Comparison of ENCODE assay signal across 22 cellular contexts in genomic region chr1:10829067-10829818, GRCh38.
"Had no signal": no experiment of that assay in that cellular context is flagged by ENCODE, and none has a peak within 500 bp of the region (broad histone marks: within the 10 kb centered on the region; RNA-seq: fewer than 3 reads in every experiment).

No MANE protein-coding gene starts in this region.

- H2AFZ ChIP-seq: PC-9 had no signal

- H3K9me3 ChIP-seq: breast epithelium, MG63 had no signal

- H3K27ac ChIP-seq: breast epithelium, PC-9 had no signal

- H3K27me3 ChIP-seq: MG63 had no signal

- DNase-seq: activated B cell treated with CpG ODN at 0.5 μM for 24 hours; activated CD4-positive, alpha-beta T cell treated with anti-CD3 and anti-CD28 coated beads for 1 hour; activated CD4-positive, alpha-beta T cell treated with anti-CD3 and anti-CD28 coated beads, Interleukin-2, amount 10 ng/mL, durations not matched to agents 24 days and 14 days; activated CD4-positive, alpha-beta T cell treated with anti-CD3 and anti-CD28 coated beads, Interleukin-2, amount 50 U/mL, for 48 hours; activated CD8-positive, alpha-beta memory T cell treated with anti-CD3 and anti-CD28 coated beads, Interleukin-2, amount 10 ng/mL, durations not matched to agents 7 days and 5 days; activated effector memory CD4-positive, alpha-beta T cell treated with Interleukin-2 at 50 U/mL for 16 hours; activated naive CD4-positive, alpha-beta T cell; activated T-cell treated with anti-CD3 and anti-CD28 coated beads, Interleukin-2, amount 50 U/mL, for 24 hours; aorta; central memory CD4-positive, alpha-beta T cell; MG63; NCI-H1105; NCI-H1436; NCI-H1694 treated with DMSO at 0.1 percent for 48 hours; NCI-H2081; NCI-H446; NCI-H524; PC-9; SIG-M5; T-helper 17 cell; T-helper 9 cell had no signal

- H3K4me3 ChIP-seq: breast epithelium, MG63, PC-9 had no signal

- H3K4me1 ChIP-seq: breast epithelium had no signal

- H3K4me2 ChIP-seq: PC-9 had no signal

- ATAC-seq: activated CD8-positive, alpha-beta memory T cell treated with anti-CD3 and anti-CD28 coated beads, Interleukin-2, amount 10 ng/mL, durations not matched to agents 7 days and 5 days; T-helper 17 cell had no signal

- H3K36me3 ChIP-seq: breast epithelium, MG63 had no signal
